In the genomic region with DNA sequence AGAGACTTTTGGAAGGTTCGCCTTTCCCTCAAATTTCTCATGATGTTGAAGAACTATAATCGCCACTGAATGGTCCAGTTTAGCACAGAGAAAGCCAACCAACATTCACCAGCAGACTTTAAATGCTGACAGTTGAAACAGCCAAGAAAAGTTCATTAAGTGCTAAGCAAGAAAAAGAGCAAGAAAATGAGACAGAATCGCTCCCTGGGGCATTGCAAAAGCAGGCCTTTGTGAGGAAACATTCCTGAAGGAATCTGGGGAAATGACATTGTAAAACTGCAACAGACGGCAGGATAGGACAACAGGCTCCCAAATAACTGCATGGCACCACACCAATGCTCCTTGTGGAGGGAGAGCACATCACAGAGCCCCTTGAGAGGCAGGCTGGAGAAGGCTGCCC, we compare ENCODE assay signal across 12 cellular contexts.
DNase-seq lines count a peak whose midpoint lies in the region; ATAC-seq, FAIRE-seq and TF ChIP-seq lines count a peak whose summit lies in the region.
"Had no signal": no experiment of that assay in that cellular context is flagged by ENCODE, and none has a peak within 500 bp of the region (broad histone marks: within the 10 kb centered on the region; RNA-seq: fewer than 3 reads in every experiment).

No MANE protein-coding gene starts in this region.

- FAIRE-seq in A549 (lab: Jason Lieb, UNC) (no peak), H54 (lab: Jason Lieb, UNC) (no peak)

- ATAC-seq in A549: peak in 1 of 2 experiments; percentile 30; a peak in 3 of 6 replicates
- ATAC-seq in left cardiac atrium: peak; percentile 26 to 78
- no peak for ATAC-seq in GM18502 (IDR thresholded peaks at IDR 0.05; ENCODE audit: poor library complexity, unreplicated experiment)
- no peak for ATAC-seq in GM18511 (IDR thresholded peaks at IDR 0.05; ENCODE audit: unreplicated experiment)
- ATAC-seq: Panc1 had no signal

- no peak for TF ChIP-seq RAD21 in A549 (conservative IDR thresholded peaks at IDR 0.05 in 1 of 2, IDR thresholded peaks at IDR 0.05 in 1 of 2)

- 78% methylated on average over 4 of the region's 4 CpGs for WGBS in A549 (ENCODE audit: missing lambda C conversion rate)

- no peaks in the 10 kb centered on the region for H3K36me3 ChIP-seq in osteoblast (ENCODE audit: insufficient read depth, low read length)

- TF ChIP-seq POLR2A in A549 (IDR thresholded peaks at IDR 0.05; ENCODE audit: low read length) (no peak), H54 (IDR thresholded peaks at IDR 0.05; ENCODE audit: low read depth, low read length) (no peak)

- peaks cover 45% of the 10 kb centered on the region for H3K4me1 ChIP-seq in A549
- peaks cover 9% of the 10 kb centered on the region for H3K4me1 ChIP-seq in osteoblast (ENCODE audit: insufficient read depth, low read length)

- no peaks in the 10 kb centered on the region for H3K79me2 ChIP-seq in osteoblast (ENCODE audit: insufficient read depth, low read length)

- CTCF ChIA-PET in A549 (lab: Yijun Ruan, JAX): no interaction called here

- POLR2A ChIA-PET in A549 (lab: Yijun Ruan, JAX): no interaction called here

- peak overlapping the region; percentile 13 to 56 for H3K27ac ChIP-seq in A549
- peak overlapping the region; percentile 70 for H3K27ac ChIP-seq in VCaP
- no peak overlapping the region for H3K27ac ChIP-seq in osteoblast (ENCODE audit: low read depth, low read length)

- H3K4me2 ChIP-seq in A549 (peak overlapping the region; percentile 69), osteoblast (ENCODE audit: insufficient read depth, low read length) (peak overlapping the region; percentile 38)

- peak overlapping the region; percentile 50 for H2AFZ ChIP-seq in osteoblast (ENCODE audit: low read length)

- no peak for TF ChIP-seq EP300 in A549 (IDR thresholded peaks at IDR 0.05)

- TF ChIP-seq CTCF in A549 (IDR thresholded peaks at IDR 0.05): no peak
- no peak for TF ChIP-seq CTCF in VCaP (conservative IDR thresholded peaks at IDR 0.05)
- TF ChIP-seq CTCF in osteoblast (IDR thresholded peaks at IDR 0.05; ENCODE audit: extremely low read depth, low read depth, low read length): no peak

- no peaks in the 10 kb centered on the region for H3K9me3 ChIP-seq in A549
- H3K9me3 ChIP-seq in osteoblast (ENCODE audit: low read depth, low read length): no peaks in the 10 kb centered on the region

- H3K27me3 ChIP-seq in osteoblast (ENCODE audit: insufficient read depth, low read length): no peaks in the 10 kb centered on the region

- H4K20me1 ChIP-seq in osteoblast (ENCODE audit: insufficient read depth, low read length): no peaks in the 10 kb centered on the region

- DNase-seq in A549 (ENCODE audit: low read depth in 1 of 2, low spot score in 1 of 2) (no peak), left cardiac atrium (peak; percentile 68), osteoblast (ENCODE audit: insufficient read length, low spot score, missing footprints) (no peak), H54 (ENCODE audit: insufficient read length, low spot score) (no peak), DMS 273 (lab: John Stamatoyannopoulos, UW; ENCODE audit: unreplicated experiment) (no peak)
- DNase-seq: activated CD8-positive, alpha-beta memory T cell treated with anti-CD3 and anti-CD28 coated beads, Interleukin-2, amount 50 U/mL, for 48 hours; KG1; retina had no signal

- intact Hi-C loops in left cardiac atrium (cut with DNase I): loop anchor here in 1 of 2 donors (10.0 kb wide), 1 partner anchor 178 kb away; no protein-coding TSS in a partner anchor

- H3K4me3 ChIP-seq in A549: no peak overlapping the region
- no peak overlapping the region for H3K4me3 ChIP-seq in osteoblast (ENCODE audit: insufficient read depth, low read length)

TF ChIP-seq in A549, 52 proteins besides CTCF, POLR2A, EP300 and RAD21:
- no peak for TF ChIP-seq KDM1A (IDR thresholded peaks at IDR 0.05; ENCODE audit: low read depth)
- no peak for TF ChIP-seq NFE2L2 (conservative IDR thresholded peaks at IDR 0.05; ENCODE audit: low read length)
- TF ChIP-seq, protein P1, sequence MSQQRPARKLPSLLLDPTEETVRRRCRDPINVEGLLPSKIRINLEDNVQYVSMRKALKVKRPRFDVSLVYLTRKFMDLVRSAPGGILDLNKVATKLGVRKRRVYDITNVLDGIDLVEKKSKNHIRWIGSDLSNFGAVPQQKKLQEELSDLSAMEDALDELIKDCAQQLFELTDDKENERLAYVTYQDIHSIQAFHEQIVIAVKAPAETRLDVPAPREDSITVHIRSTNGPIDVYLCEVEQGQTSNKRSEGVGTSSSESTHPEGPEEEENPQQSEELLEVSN (IDR thresholded peaks at IDR 0.05; ENCODE audit: borderline replicate concordance, low read depth): no peak
- TF ChIP-seq ELK1 (IDR thresholded peaks at IDR 0.05; ENCODE audit: low read depth, low read length): no peak
- no peak for TF ChIP-seq USF2 (IDR thresholded peaks at IDR 0.05)
- TF ChIP-seq JUN (IDR thresholded peaks at IDR 0.05): no peak

Comparison
In these comparisons a context has a peak if more than half of its experiments do, and no peak if none do; other contexts are left out.
1. ATAC-seq: peak in left cardiac atrium (2 of 2); none in GM18502 (single experiment) and GM18511 (single experiment).